ENCODE assay signal across 1 cellular context in genomic region chr11:65573391-65574146, GRCh38.
TF ChIP-seq lines count a peak whose summit lies in the region.

No MANE protein-coding gene starts in this region.

TF ChIP-seq in HEK293, 187 proteins besides CTCF, POLR2A, EP300 and RAD21 (continued from another document and continues in another):
- TF ChIP-seq, protein P1, sequence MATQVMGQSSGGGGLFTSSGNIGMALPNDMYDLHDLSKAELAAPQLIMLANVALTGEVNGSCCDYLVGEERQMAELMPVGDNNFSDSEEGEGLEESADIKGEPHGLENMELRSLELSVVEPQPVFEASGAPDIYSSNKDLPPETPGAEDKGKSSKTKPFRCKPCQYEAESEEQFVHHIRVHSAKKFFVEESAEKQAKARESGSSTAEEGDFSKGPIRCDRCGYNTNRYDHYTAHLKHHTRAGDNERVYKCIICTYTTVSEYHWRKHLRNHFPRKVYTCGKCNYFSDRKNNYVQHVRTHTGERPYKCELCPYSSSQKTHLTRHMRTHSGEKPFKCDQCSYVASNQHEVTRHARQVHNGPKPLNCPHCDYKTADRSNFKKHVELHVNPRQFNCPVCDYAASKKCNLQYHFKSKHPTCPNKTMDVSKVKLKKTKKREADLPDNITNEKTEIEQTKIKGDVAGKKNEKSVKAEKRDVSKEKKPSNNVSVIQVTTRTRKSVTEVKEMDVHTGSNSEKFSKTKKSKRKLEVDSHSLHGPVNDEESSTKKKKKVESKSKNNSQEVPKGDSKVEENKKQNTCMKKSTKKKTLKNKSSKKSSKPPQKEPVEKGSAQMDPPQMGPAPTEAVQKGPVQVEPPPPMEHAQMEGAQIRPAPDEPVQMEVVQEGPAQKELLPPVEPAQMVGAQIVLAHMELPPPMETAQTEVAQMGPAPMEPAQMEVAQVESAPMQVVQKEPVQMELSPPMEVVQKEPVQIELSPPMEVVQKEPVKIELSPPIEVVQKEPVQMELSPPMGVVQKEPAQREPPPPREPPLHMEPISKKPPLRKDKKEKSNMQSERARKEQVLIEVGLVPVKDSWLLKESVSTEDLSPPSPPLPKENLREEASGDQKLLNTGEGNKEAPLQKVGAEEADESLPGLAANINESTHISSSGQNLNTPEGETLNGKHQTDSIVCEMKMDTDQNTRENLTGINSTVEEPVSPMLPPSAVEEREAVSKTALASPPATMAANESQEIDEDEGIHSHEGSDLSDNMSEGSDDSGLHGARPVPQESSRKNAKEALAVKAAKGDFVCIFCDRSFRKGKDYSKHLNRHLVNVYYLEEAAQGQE (tag by site-specific recombination; IDR thresholded peaks at IDR 0.05), result peak; percentile 58; the same call in 1 of the 2 replicates
- TF ChIP-seq ZNF433 (tag by site-specific recombination; IDR thresholded peaks at IDR 0.05; ENCODE audit: low read depth), result no peak
- TF ChIP-seq ZNF585B (tag by site-specific recombination; IDR thresholded peaks at IDR 0.05), result no peak
- TF ChIP-seq ZNF302 (tag by site-specific recombination; IDR thresholded peaks at IDR 0.05; ENCODE audit: low read depth), result no peak
- TF ChIP-seq TCF7L2 (IDR thresholded peaks at IDR 0.05; ENCODE audit: borderline replicate concordance, low read depth, low read length), result no peak
- no peak for TF ChIP-seq ZNF274 (IDR thresholded peaks at IDR 0.05; ENCODE audit: low read length)
- no peak for TF ChIP-seq ZNF274 (tag by site-specific recombination; IDR thresholded peaks at IDR 0.05; ENCODE audit: borderline replicate concordance)
- no peak for TF ChIP-seq ZNF16 (tag by site-specific recombination; IDR thresholded peaks at IDR 0.05; ENCODE audit: low read depth)
- no peak for TF ChIP-seq ZNF37A (tag by site-specific recombination; IDR thresholded peaks at IDR 0.05)
- peak; percentile 56; the same call in 1 of the 2 replicates for TF ChIP-seq ZBTB17 (tag by site-specific recombination; IDR thresholded peaks at IDR 0.05)
- no peak for TF ChIP-seq ZBTB21 (tag by site-specific recombination; IDR thresholded peaks at IDR 0.05)
- no peak for TF ChIP-seq ZNF501 (tag by site-specific recombination; IDR thresholded peaks at IDR 0.05)
- TF ChIP-seq, protein P2, sequence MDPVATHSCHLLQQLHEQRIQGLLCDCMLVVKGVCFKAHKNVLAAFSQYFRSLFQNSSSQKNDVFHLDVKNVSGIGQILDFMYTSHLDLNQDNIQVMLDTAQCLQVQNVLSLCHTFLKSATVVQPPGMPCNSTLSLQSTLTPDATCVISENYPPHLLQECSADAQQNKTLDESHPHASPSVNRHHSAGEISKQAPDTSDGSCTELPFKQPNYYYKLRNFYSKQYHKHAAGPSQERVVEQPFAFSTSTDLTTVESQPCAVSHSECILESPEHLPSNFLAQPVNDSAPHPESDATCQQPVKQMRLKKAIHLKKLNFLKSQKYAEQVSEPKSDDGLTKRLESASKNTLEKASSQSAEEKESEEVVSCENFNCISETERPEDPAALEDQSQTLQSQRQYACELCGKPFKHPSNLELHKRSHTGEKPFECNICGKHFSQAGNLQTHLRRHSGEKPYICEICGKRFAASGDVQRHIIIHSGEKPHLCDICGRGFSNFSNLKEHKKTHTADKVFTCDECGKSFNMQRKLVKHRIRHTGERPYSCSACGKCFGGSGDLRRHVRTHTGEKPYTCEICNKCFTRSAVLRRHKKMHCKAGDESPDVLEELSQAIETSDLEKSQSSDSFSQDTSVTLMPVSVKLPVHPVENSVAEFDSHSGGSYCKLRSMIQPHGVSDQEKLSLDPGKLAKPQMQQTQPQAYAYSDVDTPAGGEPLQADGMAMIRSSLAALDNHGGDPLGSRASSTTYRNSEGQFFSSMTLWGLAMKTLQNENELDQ (tag by site-specific recombination; IDR thresholded peaks at IDR 0.05; ENCODE audit: low read depth), result no peak
- no peak for TF ChIP-seq SCRT1 (tag by site-specific recombination; IDR thresholded peaks at IDR 0.05; ENCODE audit: borderline replicate concordance)
- no peak for TF ChIP-seq ZNF514 (tag by site-specific recombination; IDR thresholded peaks at IDR 0.05)
- no peak for TF ChIP-seq MYNN (tag by site-specific recombination; IDR thresholded peaks at IDR 0.05; ENCODE audit: borderline replicate concordance)
- no peak for TF ChIP-seq ZFP41 (tag by site-specific recombination; IDR thresholded peaks at IDR 0.05; ENCODE audit: borderline replicate concordance)
- no peak for TF ChIP-seq IKZF3 (tag by site-specific recombination; IDR thresholded peaks at IDR 0.05)
- TF ChIP-seq MZF1 (tag by site-specific recombination; IDR thresholded peaks at IDR 0.05; ENCODE audit: borderline replicate concordance), result no peak
- TF ChIP-seq, protein P3, sequence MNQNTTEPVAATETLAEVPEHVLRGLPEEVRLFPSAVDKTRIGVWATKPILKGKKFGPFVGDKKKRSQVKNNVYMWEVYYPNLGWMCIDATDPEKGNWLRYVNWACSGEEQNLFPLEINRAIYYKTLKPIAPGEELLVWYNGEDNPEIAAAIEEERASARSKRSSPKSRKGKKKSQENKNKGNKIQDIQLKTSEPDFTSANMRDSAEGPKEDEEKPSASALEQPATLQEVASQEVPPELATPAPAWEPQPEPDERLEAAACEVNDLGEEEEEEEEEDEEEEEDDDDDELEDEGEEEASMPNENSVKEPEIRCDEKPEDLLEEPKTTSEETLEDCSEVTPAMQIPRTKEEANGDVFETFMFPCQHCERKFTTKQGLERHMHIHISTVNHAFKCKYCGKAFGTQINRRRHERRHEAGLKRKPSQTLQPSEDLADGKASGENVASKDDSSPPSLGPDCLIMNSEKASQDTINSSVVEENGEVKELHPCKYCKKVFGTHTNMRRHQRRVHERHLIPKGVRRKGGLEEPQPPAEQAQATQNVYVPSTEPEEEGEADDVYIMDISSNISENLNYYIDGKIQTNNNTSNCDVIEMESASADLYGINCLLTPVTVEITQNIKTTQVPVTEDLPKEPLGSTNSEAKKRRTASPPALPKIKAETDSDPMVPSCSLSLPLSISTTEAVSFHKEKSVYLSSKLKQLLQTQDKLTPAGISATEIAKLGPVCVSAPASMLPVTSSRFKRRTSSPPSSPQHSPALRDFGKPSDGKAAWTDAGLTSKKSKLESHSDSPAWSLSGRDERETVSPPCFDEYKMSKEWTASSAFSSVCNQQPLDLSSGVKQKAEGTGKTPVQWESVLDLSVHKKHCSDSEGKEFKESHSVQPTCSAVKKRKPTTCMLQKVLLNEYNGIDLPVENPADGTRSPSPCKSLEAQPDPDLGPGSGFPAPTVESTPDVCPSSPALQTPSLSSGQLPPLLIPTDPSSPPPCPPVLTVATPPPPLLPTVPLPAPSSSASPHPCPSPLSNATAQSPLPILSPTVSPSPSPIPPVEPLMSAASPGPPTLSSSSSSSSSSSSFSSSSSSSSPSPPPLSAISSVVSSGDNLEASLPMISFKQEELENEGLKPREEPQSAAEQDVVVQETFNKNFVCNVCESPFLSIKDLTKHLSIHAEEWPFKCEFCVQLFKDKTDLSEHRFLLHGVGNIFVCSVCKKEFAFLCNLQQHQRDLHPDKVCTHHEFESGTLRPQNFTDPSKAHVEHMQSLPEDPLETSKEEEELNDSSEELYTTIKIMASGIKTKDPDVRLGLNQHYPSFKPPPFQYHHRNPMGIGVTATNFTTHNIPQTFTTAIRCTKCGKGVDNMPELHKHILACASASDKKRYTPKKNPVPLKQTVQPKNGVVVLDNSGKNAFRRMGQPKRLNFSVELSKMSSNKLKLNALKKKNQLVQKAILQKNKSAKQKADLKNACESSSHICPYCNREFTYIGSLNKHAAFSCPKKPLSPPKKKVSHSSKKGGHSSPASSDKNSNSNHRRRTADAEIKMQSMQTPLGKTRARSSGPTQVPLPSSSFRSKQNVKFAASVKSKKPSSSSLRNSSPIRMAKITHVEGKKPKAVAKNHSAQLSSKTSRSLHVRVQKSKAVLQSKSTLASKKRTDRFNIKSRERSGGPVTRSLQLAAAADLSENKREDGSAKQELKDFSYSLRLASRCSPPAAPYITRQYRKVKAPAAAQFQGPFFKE (tag by site-specific recombination; IDR thresholded peaks at IDR 0.05; ENCODE audit: borderline replicate concordance), result no peak
- peak; percentile 13; the same call in 1 of the 2 replicates for TF ChIP-seq GLIS2 (tag by site-specific recombination; IDR thresholded peaks at IDR 0.05)
- no peak for TF ChIP-seq ZFP3 (tag by site-specific recombination; IDR thresholded peaks at IDR 0.05; ENCODE audit: low read depth)
- TF ChIP-seq, protein P4, sequence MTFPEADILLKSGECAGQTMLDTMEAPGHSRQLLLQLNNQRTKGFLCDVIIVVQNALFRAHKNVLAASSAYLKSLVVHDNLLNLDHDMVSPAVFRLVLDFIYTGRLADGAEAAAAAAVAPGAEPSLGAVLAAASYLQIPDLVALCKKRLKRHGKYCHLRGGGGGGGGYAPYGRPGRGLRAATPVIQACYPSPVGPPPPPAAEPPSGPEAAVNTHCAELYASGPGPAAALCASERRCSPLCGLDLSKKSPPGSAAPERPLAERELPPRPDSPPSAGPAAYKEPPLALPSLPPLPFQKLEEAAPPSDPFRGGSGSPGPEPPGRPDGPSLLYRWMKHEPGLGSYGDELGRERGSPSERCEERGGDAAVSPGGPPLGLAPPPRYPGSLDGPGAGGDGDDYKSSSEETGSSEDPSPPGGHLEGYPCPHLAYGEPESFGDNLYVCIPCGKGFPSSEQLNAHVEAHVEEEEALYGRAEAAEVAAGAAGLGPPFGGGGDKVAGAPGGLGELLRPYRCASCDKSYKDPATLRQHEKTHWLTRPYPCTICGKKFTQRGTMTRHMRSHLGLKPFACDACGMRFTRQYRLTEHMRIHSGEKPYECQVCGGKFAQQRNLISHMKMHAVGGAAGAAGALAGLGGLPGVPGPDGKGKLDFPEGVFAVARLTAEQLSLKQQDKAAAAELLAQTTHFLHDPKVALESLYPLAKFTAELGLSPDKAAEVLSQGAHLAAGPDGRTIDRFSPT (tag by site-specific recombination; IDR thresholded peaks at IDR 0.05), result peak; percentile 62
- TF ChIP-seq ZBTB48 (tag by site-specific recombination; IDR thresholded peaks at IDR 0.05), result 0 out of 2 replicates have a peak, but pooled peaks have one; percentile 49
- TF ChIP-seq, protein P5, sequence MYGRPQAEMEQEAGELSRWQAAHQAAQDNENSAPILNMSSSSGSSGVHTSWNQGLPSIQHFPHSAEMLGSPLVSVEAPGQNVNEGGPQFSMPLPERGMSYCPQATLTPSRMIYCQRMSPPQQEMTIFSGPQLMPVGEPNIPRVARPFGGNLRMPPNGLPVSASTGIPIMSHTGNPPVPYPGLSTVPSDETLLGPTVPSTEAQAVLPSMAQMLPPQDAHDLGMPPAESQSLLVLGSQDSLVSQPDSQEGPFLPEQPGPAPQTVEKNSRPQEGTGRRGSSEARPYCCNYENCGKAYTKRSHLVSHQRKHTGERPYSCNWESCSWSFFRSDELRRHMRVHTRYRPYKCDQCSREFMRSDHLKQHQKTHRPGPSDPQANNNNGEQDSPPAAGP (tag by site-specific recombination; IDR thresholded peaks at IDR 0.05), result no peak
- TF ChIP-seq ZNF521 (tag by site-specific recombination; IDR thresholded peaks at IDR 0.05), result no peak
- TF ChIP-seq, protein P6, sequence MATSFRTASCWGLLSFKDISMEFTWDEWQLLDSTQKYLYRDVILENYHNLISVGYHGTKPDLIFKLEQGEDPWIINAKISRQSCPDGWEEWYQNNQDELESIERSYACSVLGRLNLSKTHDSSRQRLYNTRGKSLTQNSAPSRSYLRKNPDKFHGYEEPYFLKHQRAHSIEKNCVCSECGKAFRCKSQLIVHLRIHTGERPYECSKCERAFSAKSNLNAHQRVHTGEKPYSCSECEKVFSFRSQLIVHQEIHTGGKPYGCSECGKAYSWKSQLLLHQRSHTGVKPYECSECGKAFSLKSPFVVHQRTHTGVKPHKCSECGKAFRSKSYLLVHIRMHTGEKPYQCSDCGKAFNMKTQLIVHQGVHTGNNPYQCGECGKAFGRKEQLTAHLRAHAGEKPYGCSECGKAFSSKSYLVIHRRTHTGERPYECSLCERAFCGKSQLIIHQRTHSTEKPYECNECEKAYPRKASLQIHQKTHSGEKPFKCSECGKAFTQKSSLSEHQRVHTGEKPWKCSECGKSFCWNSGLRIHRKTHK (tag by site-specific recombination; IDR thresholded peaks at IDR 0.05), result no peak
- no peak for TF ChIP-seq ZNF354C (tag by site-specific recombination; IDR thresholded peaks at IDR 0.05; ENCODE audit: borderline replicate concordance, low read depth)
- no peak for TF ChIP-seq ZBTB1 (tag by site-specific recombination; IDR thresholded peaks at IDR 0.05)
- TF ChIP-seq, protein P7, sequence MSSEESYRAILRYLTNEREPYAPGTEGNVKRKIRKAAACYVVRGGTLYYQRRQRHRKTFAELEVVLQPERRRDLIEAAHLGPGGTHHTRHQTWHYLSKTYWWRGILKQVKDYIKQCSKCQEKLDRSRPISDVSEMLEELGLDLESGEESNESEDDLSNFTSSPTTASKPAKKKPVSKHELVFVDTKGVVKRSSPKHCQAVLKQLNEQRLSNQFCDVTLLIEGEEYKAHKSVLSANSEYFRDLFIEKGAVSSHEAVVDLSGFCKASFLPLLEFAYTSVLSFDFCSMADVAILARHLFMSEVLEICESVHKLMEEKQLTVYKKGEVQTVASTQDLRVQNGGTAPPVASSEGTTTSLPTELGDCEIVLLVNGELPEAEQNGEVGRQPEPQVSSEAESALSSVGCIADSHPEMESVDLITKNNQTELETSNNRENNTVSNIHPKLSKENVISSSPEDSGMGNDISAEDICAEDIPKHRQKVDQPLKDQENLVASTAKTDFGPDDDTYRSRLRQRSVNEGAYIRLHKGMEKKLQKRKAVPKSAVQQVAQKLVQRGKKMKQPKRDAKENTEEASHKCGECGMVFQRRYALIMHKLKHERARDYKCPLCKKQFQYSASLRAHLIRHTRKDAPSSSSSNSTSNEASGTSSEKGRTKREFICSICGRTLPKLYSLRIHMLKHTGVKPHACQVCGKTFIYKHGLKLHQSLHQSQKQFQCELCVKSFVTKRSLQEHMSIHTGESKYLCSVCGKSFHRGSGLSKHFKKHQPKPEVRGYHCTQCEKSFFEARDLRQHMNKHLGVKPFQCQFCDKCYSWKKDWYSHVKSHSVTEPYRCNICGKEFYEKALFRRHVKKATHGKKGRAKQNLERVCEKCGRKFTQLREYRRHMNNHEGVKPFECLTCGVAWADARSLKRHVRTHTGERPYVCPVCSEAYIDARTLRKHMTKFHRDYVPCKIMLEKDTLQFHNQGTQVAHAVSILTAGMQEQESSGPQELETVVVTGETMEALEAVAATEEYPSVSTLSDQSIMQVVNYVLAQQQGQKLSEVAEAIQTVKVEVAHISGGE (tag by site-specific recombination; conservative IDR thresholded peaks at IDR 0.05; ENCODE audit: low read depth), result no peak
- no peak for TF ChIP-seq ZXDB (tag by site-specific recombination; IDR thresholded peaks at IDR 0.05)
- no peak for TF ChIP-seq ZNF677 (tag by site-specific recombination; IDR thresholded peaks at IDR 0.05)
- no peak for TF ChIP-seq ZNF660 (tag by site-specific recombination; IDR thresholded peaks at IDR 0.05)
- 0 out of 2 replicates have a peak, but pooled peaks have one; percentile 43 for TF ChIP-seq ZBTB8A (tag by site-specific recombination; IDR thresholded peaks at IDR 0.05)
- no peak for TF ChIP-seq ZNF341 (tag by site-specific recombination; IDR thresholded peaks at IDR 0.05; ENCODE audit: low read depth)
- no peak for TF ChIP-seq ZNF488 (tag by site-specific recombination; IDR thresholded peaks at IDR 0.05)
- TF ChIP-seq ZNF76 (tag by site-specific recombination; IDR thresholded peaks at IDR 0.05; ENCODE audit: borderline replicate concordance, low read depth), result no peak
- TF ChIP-seq ZNF664 (tag by site-specific recombination; IDR thresholded peaks at IDR 0.05), result no peak
- no peak for TF ChIP-seq ZNF138 (tag by site-specific recombination; IDR thresholded peaks at IDR 0.05; ENCODE audit: borderline replicate concordance)
- TF ChIP-seq ZNF121 (tag by site-specific recombination; IDR thresholded peaks at IDR 0.05), result no peak
- no peak for TF ChIP-seq OVOL3 (tag by site-specific recombination; IDR thresholded peaks at IDR 0.05)
